Comparison of ENCODE assay signal across 16 cellular contexts in genomic region chr10:7610651-7611389, GRCh38. TPM values are rescaled to one million over a fixed set of nuclear protein-coding genes. Genes with fewer than 3 reads are reported as not detected.
DNase-seq lines count a peak whose midpoint lies in the region; ATAC-seq, FAIRE-seq and TF ChIP-seq lines count a peak whose summit lies in the region.
"Had no signal": no experiment of that assay in that cellular context is flagged by ENCODE, and none has a peak within 500 bp of the region (broad histone marks: within the 10 kb centered on the region; RNA-seq: fewer than 3 reads in every experiment).

No MANE protein-coding gene starts in this region.

- H3K27ac Mint-ChIP-seq in type B pancreatic cell: no peak overlapping the region
- H3K27ac Mint-ChIP-seq: CD14-positive monocyte had no signal

- peaks cover 5% of the 10 kb centered on the region for H3K4me1 Mint-ChIP-seq in type B pancreatic cell (ENCODE audit: unreplicated experiment)

- no peaks in the 10 kb centered on the region for H3K9me3 Mint-ChIP-seq in type B pancreatic cell

- H3K4me3 Mint-ChIP-seq in type B pancreatic cell: no peak overlapping the region
- H3K4me3 Mint-ChIP-seq: CD14-positive monocyte had no signal

- FAIRE-seq in H54 (lab: Jason Lieb, UNC): no peak
- FAIRE-seq: keratinocyte had no signal

- no peaks in the 10 kb centered on the region for H3K36me3 Mint-ChIP-seq in type B pancreatic cell
- H3K36me3 Mint-ChIP-seq: CD14-positive monocyte had no signal

- H3K27me3 Mint-ChIP-seq in type B pancreatic cell: no peaks in the 10 kb centered on the region

- DNase-seq in AG09319 (ENCODE audit: extremely low read depth, low read depth) (peak; percentile 94), NCI-H446 treated with DMSO at 0.1 percent for 48 hours (lab: John Stamatoyannopoulos, UW) (peak; percentile 4), fibroblast of gingiva (ENCODE audit: low read depth) (peak; percentile 82), myocyte (ENCODE audit: low read depth) (peak; percentile 31), H54 (ENCODE audit: insufficient read length, low spot score) (no peak), NK-92 (lab: John Stamatoyannopoulos, UW; ENCODE audit: unreplicated experiment) (no peak), type B pancreatic cell (ENCODE audit: extremely low spot score, unreplicated experiment) (no peak)
- DNase-seq: activated effector memory CD4-positive, alpha-beta T cell treated with anti-CD3 and anti-CD28 coated beads, Interleukin-2, amount 50 U/mL, for 16 hours; effector memory CD4-positive, alpha-beta T cell; NCI-H2029 treated with DMSO at 0.1 percent for 48 hours; occipital lobe had no signal

- TF ChIP-seq CTCF in AG09319 (IDR thresholded peaks at IDR 0.05; ENCODE audit: low read depth, low read length) (no peak), type B pancreatic cell (conservative IDR thresholded peaks at IDR 0.05) (no peak)

- ATAC-seq in GM19035 (IDR thresholded peaks at IDR 0.05; ENCODE audit: unreplicated experiment): no peak
- ATAC-seq: activated CD4-positive, CD25-positive, alpha-beta regulatory T cell treated with anti-CD3 and anti-CD28 coated beads, Interleukin-2, amount 50 U/mL, for 24 hours; Panc1 had no signal

- no peak for TF ChIP-seq POLR2A in H54 (IDR thresholded peaks at IDR 0.05; ENCODE audit: low read depth, low read length)

RNA-seq across cellular contexts. Expression of gene ITIH5, which starts 55.9 kb away (rescaled TPM):
- total RNA-seq in myocyte (not detected in 2 replicates), type B pancreatic cell (ENCODE audit: low replicate concordance) (34.0 and 37.3 TPM in 2 replicates)
- polyA plus RNA-seq in myocyte (2012): not detected
- polyA plus RNA-seq: CD14-positive monocyte, keratinocyte had no signal

Comparison
In these comparisons a context has a peak if more than half of its experiments do, and no peak if none do; other contexts are left out.
1. DNase-seq: peak in AG09319 (single experiment), NCI-H446 treated with DMSO at 0.1 percent for 48 hours (single experiment), fibroblast of gingiva (single experiment) and myocyte (single experiment); none in H54 (single experiment), NK-92 (single experiment) and type B pancreatic cell (single experiment).
2. RNA of gene ITIH5, which starts 55.9 kb away (total RNA-seq): 34.0 to 37.3 TPM in type B pancreatic cell; not detected in myocyte; every median in the first group is over 10 times any median in the second.